30 cellular contexts compared by ENCODE assay signal in the genomic region with DNA sequence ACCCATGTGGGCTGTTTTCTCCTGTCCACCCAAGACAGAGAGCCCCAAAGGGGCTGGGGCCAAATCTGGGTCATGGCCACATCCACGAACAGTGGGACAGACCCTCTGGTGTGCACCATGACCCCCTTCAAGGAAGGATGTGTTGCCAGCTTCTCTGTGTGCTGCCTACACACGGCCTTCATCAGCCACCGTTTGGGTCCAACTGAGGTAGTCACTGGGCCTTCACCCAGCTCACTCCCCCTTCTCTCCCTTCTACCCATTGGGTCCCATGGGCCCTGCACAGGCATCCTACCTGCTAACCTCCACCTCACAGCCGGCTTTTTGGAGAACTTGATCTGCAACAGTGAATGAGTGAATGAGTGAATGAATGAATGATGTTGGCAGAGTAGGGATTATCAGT.
"Had no signal": no experiment of that assay in that cellular context is flagged by ENCODE, and none has a peak within 500 bp of the region (broad histone marks: within the 10 kb centered on the region; RNA-seq: fewer than 3 reads in every experiment).

No MANE protein-coding gene starts in this region.

- H3K4me1 Mint-ChIP-seq: activated B cell treated with CpG ODN at 0.5 μM for 24 hours; activated naive CD4-positive, alpha-beta T cell treated with anti-CD3 and anti-CD28 coated beads, Interleukin-2, amount 10 ng/mL, durations not matched to agents 7 days and 5 days; activated naive CD8-positive, alpha-beta T cell treated with anti-CD3 and anti-CD28 coated beads, Interleukin-2, amount 10 ng/mL, durations not matched to agents 7 days and 5 days; activated T-helper 17 cell treated with anti-CD3 and anti-CD28 coated beads, Interleukin-2, amount 50 U/mL, for 72 hours had no signal

- H3K4me3 ChIP-seq: ascending aorta, colonic mucosa, esophagus squamous epithelium, gastroesophageal sphincter had no signal

- H3K27ac Mint-ChIP-seq: activated B cell treated with CpG ODN at 0.5 μM for 24 hours; activated CD8-positive, alpha-beta T cell treated with anti-CD3 and anti-CD28 coated beads for 36 hours; activated naive CD4-positive, alpha-beta T cell treated with anti-CD3 and anti-CD28 coated beads, Interleukin-2, amount 10 ng/mL, durations not matched to agents 7 days and 5 days; activated naive CD4-positive, alpha-beta T cell treated with anti-CD3 and anti-CD28 coated beads, Interleukin-2, amount 50 U/mL, for 72 hours; activated naive CD8-positive, alpha-beta T cell treated with anti-CD3 and anti-CD28 coated beads, Interleukin-2, amount 10 ng/mL, durations not matched to agents 7 days and 5 days; activated T-helper 17 cell treated with anti-CD3 and anti-CD28 coated beads, Interleukin-2, amount 50 U/mL, for 72 hours; T-helper 17 cell; T-helper 2 cell treated with Interferon-gamma antibody and Interleukin-4, amounts not matched to agents 5 μg/mL and 100 μg/mL, for 36 hours had no signal

- H3K4me1 ChIP-seq: ascending aorta, colonic mucosa, esophagus squamous epithelium, gastroesophageal sphincter had no signal

- H3K27me3 ChIP-seq: ascending aorta, brain microvascular endothelial cell, colonic mucosa had no signal

- H3K36me3 Mint-ChIP-seq: activated naive CD4-positive, alpha-beta T cell treated with anti-CD3 and anti-CD28 coated beads, Interleukin-2, amount 10 ng/mL, durations not matched to agents 7 days and 5 days; activated naive CD4-positive, alpha-beta T cell treated with anti-CD3 and anti-CD28 coated beads, Interleukin-2, amount 50 U/mL, for 72 hours; activated naive CD8-positive, alpha-beta T cell treated with anti-CD3 and anti-CD28 coated beads, Interleukin-2, amount 10 ng/mL, durations not matched to agents 7 days and 5 days had no signal

- H3K27ac ChIP-seq: ascending aorta, brain microvascular endothelial cell, colonic mucosa, epithelial cell of prostate, esophagus squamous epithelium, gastroesophageal sphincter, WERI-Rb-1 had no signal

- H3K9me3 Mint-ChIP-seq: activated B cell treated with CpG ODN at 0.5 μM for 24 hours; activated CD8-positive, alpha-beta T cell treated with anti-CD3 and anti-CD28 coated beads for 36 hours; activated naive CD4-positive, alpha-beta T cell treated with anti-CD3 and anti-CD28 coated beads, Interleukin-2, amount 10 ng/mL, durations not matched to agents 7 days and 5 days; activated naive CD4-positive, alpha-beta T cell treated with anti-CD3 and anti-CD28 coated beads, Interleukin-2, amount 50 U/mL, for 72 hours; activated naive CD8-positive, alpha-beta T cell treated with anti-CD3 and anti-CD28 coated beads, Interleukin-2, amount 10 ng/mL, durations not matched to agents 7 days and 5 days; activated T-cell treated with anti-CD3 and anti-CD28 coated beads, Interleukin-2, amount 50 U/mL, for 4 hours; activated T-helper 17 cell treated with anti-CD3 and anti-CD28 coated beads, Interleukin-2, amount 50 U/mL, for 72 hours; T-helper 2 cell treated with Interferon-gamma antibody and Interleukin-4, amounts not matched to agents 5 μg/mL and 100 μg/mL, for 36 hours had no signal

- DNase-seq: activated B cell treated with CpG ODN at 0.5 μM for 24 hours; activated CD4-positive, alpha-beta T cell treated with anti-CD3 and anti-CD28 coated beads for 48 hours; activated CD4-positive, alpha-beta T cell treated with anti-CD3 and anti-CD28 coated beads, Interleukin-2, amount 50 U/mL, for 1 hour; activated CD4-positive, alpha-beta T cell treated with anti-CD3 and anti-CD28 coated beads, Interleukin-2, amount 50 U/mL, for 48 hours; activated CD8-positive, alpha-beta memory T cell treated with anti-CD3 and anti-CD28 coated beads for 24 hours; activated CD8-positive, alpha-beta T cell treated with anti-CD3 and anti-CD28 coated beads for 36 hours; activated gamma-delta T cell; activated naive CD4-positive, alpha-beta T cell; activated naive CD4-positive, alpha-beta T cell treated with anti-CD3 and anti-CD28 coated beads, Interleukin-2, amount 10 ng/mL, durations not matched to agents 7 days and 5 days; activated naive CD8-positive, alpha-beta T cell treated with anti-CD3 and anti-CD28 coated beads, Interleukin-2, amount 10 ng/mL, durations not matched to agents 7 days and 5 days; activated T-cell treated with anti-CD3 and anti-CD28 coated beads, Interleukin-2, amount 50 U/mL, for 4 hours; brain microvascular endothelial cell; caudate nucleus; colonic mucosa; effector CD8-positive, alpha-beta T cell; esophagus squamous epithelium; foreskin melanocyte; T-helper 1 cell; T-helper 17 cell; T1000; WERI-Rb-1 had no signal

- H3K36me3 ChIP-seq: ascending aorta, brain microvascular endothelial cell, colonic mucosa, esophagus squamous epithelium, gastroesophageal sphincter, WERI-Rb-1 had no signal

- ATAC-seq: activated CD4-positive, CD25-positive, alpha-beta regulatory T cell treated with anti-CD3 and anti-CD28 coated beads, Interleukin-2, amount 50 U/mL, for 24 hours; activated CD8-positive, alpha-beta T cell treated with anti-CD3 and anti-CD28 coated beads for 36 hours; activated naive CD4-positive, alpha-beta T cell treated with anti-CD3 and anti-CD28 coated beads, Interleukin-2, amount 50 U/mL, for 72 hours; activated T-cell treated with anti-CD3 and anti-CD28 coated beads, Interleukin-2, amount 50 U/mL, for 4 hours; activated T-helper 17 cell treated with anti-CD3 and anti-CD28 coated beads, Interleukin-2, amount 50 U/mL, for 72 hours; gastroesophageal sphincter; T-helper 17 cell had no signal

- H3K4me3 Mint-ChIP-seq: activated B cell treated with CpG ODN at 0.5 μM for 24 hours; activated CD8-positive, alpha-beta T cell treated with anti-CD3 and anti-CD28 coated beads for 36 hours; activated naive CD4-positive, alpha-beta T cell treated with anti-CD3 and anti-CD28 coated beads, Interleukin-2, amount 10 ng/mL, durations not matched to agents 7 days and 5 days; activated naive CD8-positive, alpha-beta T cell treated with anti-CD3 and anti-CD28 coated beads, Interleukin-2, amount 10 ng/mL, durations not matched to agents 7 days and 5 days; activated T-cell treated with anti-CD3 and anti-CD28 coated beads, Interleukin-2, amount 50 U/mL, for 4 hours; activated T-helper 17 cell treated with anti-CD3 and anti-CD28 coated beads, Interleukin-2, amount 50 U/mL, for 72 hours; T-helper 17 cell; T-helper 2 cell treated with Interferon-gamma antibody and Interleukin-4, amounts not matched to agents 5 μg/mL and 100 μg/mL, for 36 hours had no signal

- FAIRE-seq: endometrium, endothelial cell of umbilical vein had no signal

- H3K9me3 ChIP-seq: ascending aorta, colonic mucosa, esophagus squamous epithelium, gastroesophageal sphincter had no signal
